Comparison of ENCODE assay signal across 15 cellular contexts in the genomic region with DNA sequence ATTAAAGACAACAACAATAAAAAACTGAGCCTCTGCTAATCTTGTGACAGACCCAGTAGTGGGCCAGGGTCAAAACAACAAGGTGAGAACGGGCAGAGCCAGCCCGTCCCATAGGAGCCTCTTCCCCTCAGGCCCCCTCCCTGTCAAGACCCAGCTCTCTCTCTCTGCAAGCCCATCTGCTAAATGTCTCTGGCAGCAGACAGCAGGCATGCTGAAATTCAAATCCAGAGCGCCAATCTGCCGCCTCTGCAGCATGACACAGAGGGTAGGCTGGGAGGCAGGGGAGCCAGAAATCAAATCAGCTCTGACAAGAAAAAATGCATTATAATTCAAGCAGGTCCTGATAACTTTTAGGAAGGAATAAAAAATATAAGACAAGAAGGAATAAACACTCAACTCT. TPM values are rescaled to one million over a fixed set of nuclear protein-coding genes. Genes with fewer than 3 reads are reported as not detected.
DNase-seq lines count a peak whose midpoint lies in the region; ATAC-seq and TF ChIP-seq lines count a peak whose summit lies in the region.
"Had no signal": no experiment of that assay in that cellular context is flagged by ENCODE, and none has a peak within 500 bp of the region (broad histone marks: within the 10 kb centered on the region; RNA-seq: fewer than 3 reads in every experiment).

No MANE protein-coding gene starts in this region.

- H3K27ac ChIP-seq in OCI-LY3 (ENCODE audit: low read length) (no peak overlapping the region), right cardiac atrium (ENCODE audit: low read length) (no peak overlapping the region), stomach smooth muscle (ENCODE audit: low read length) (peak overlapping the region; percentile 95)

- WGBS in right cardiac atrium: 38% methylated on average over 4 of the region's 4 CpGs

- intact Hi-C loops in right cardiac atrium (cut with DNase I): no loop called here
- intact Hi-C loops in posterior vena cava (cut with DNase I): no loop called here

- ATAC-seq in right cardiac atrium: peak; percentile 53 to 66
- no peak for ATAC-seq in HG02763 (IDR thresholded peaks at IDR 0.05; ENCODE audit: unreplicated experiment)
- ATAC-seq: activated T-cell treated with anti-CD3 and anti-CD28 coated beads, Interleukin-2, amount 50 U/mL, for 4 hours; naive thymus-derived CD8-positive, alpha-beta T cell had no signal

- H4K20me1 ChIP-seq in OCI-LY3 (ENCODE audit: insufficient read depth, low read length): no peaks in the 10 kb centered on the region

- H3K9me3 ChIP-seq in OCI-LY3 (ENCODE audit: insufficient read depth, low read length): no peaks in the 10 kb centered on the region
- no peaks in the 10 kb centered on the region for H3K9me3 ChIP-seq in right cardiac atrium (ENCODE audit: control insufficient read depth, low read length)
- no peaks in the 10 kb centered on the region for H3K9me3 ChIP-seq in stomach smooth muscle (ENCODE audit: control insufficient read depth in 2 of 2, low read length in 2 of 2)

- no peak overlapping the region for H2AFZ ChIP-seq in OCI-LY3 (ENCODE audit: low read depth, low read length)

- DNase-seq in HEK293T (ENCODE audit: extremely low spot score) (peak; percentile 36), right cardiac atrium (peak in 2 of 3 donors; percentile 57 to 64), T-helper 9 cell (no peak), posterior vena cava (ENCODE audit: low spot score) (no peak)
- DNase-seq: activated T-cell treated with anti-CD3 and anti-CD28 coated beads, Interleukin-2, amount 50 U/mL, for 4 hours; CD4-positive, CD25-positive, alpha-beta regulatory T cell; foreskin fibroblast; kidney; MV-4-11; naive thymus-derived CD8-positive, alpha-beta T cell; NK-92 treated with Interleukin-12 subunit alpha and Interleukin-12 subunit beta, amount 100 ng/mL, for 24 hours had no signal

- H3K27me3 ChIP-seq in OCI-LY3 (ENCODE audit: low read depth, low read length) (no peaks in the 10 kb centered on the region), right cardiac atrium (ENCODE audit: control insufficient read depth, insufficient read depth) (no peaks in the 10 kb centered on the region), stomach smooth muscle (ENCODE audit: control insufficient read depth in 1 of 2, insufficient read depth in 2 of 2, low read length in 2 of 2) (no peaks in the 10 kb centered on the region)

- H3K36me3 ChIP-seq in OCI-LY3 (replicated peaks; ENCODE audit: low read depth, low read length) (no peaks in the 10 kb centered on the region), stomach smooth muscle (ENCODE audit: control insufficient read depth in 2 of 2, insufficient read depth in 2 of 2, low read length in 2 of 2) (no peaks in the 10 kb centered on the region)

- CTCF ChIA-PET in HEK293T (lab: Yijun Ruan, JAX): interaction anchor here (2.0 kb wide), 1 partner anchor 10 kb away, joined by 11 read pairs; no protein-coding TSS in a partner anchor

- 0 out of 2 replicates have a peak overlapping the region, but pooled peaks have one; percentile 20 for H3K4me2 ChIP-seq in OCI-LY3 (ENCODE audit: low read length)

- H3K9ac ChIP-seq in OCI-LY3 (ENCODE audit: low read length) (no peak overlapping the region), stomach smooth muscle (ENCODE audit: low read length in 2 of 2) (peak overlapping the region; percentile 7 to 31)

- no peak overlapping the region for H3K4me3 ChIP-seq in OCI-LY3 (ENCODE audit: low read length)
- H3K4me3 ChIP-seq in right cardiac atrium (ENCODE audit: low read length): no peak overlapping the region
- H3K4me3 ChIP-seq in stomach smooth muscle (ENCODE audit: low read length in 2 of 2): no peak overlapping the region

- no peaks in the 10 kb centered on the region for H3K79me2 ChIP-seq in OCI-LY3 (ENCODE audit: low read length)

- H3K4me1 ChIP-seq in OCI-LY3 (ENCODE audit: low read length) (peaks cover 5% of the 10 kb centered on the region; the same call in 1 of the 2 replicates), right cardiac atrium (ENCODE audit: control insufficient read depth, insufficient read depth, low read length) (peaks cover 2% of the 10 kb centered on the region), stomach smooth muscle (ENCODE audit: control insufficient read depth, insufficient read depth, low read length) (peaks cover 63% of the 10 kb centered on the region)

- POLR2A ChIA-PET in HEK293T (lab: Yijun Ruan, JAX): interaction anchor here (0.9 kb wide), 1 partner anchor 9 kb away, joined by 3 read pairs; no protein-coding TSS in a partner anchor

- TF ChIP-seq CTCF in OCI-LY3 (IDR thresholded peaks at IDR 0.05; ENCODE audit: low read depth, low read length): no peak

TF ChIP-seq in HEK293T, 16 proteins besides CTCF, POLR2A, EP300 and RAD21:
- TF ChIP-seq TARDBP (IDR thresholded peaks at IDR 0.05) (no peak), L3MBTL2 (conservative IDR thresholded peaks at IDR 0.05) (peak; percentile 32; the same call in 1 of the 2 replicates), HDGF (IDR thresholded peaks at IDR 0.05; ENCODE audit: borderline replicate concordance) (no peak), SP1 (IDR thresholded peaks at IDR 0.05) (no peak), FOXK2 (IDR thresholded peaks at IDR 0.05) (no peak)
- TF ChIP-seq, protein P1, sequence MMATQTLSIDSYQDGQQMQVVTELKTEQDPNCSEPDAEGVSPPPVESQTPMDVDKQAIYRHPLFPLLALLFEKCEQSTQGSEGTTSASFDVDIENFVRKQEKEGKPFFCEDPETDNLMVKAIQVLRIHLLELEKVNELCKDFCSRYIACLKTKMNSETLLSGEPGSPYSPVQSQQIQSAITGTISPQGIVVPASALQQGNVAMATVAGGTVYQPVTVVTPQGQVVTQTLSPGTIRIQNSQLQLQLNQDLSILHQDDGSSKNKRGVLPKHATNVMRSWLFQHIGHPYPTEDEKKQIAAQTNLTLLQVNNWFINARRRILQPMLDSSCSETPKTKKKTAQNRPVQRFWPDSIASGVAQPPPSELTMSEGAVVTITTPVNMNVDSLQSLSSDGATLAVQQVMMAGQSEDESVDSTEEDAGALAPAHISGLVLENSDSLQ (IDR thresholded peaks at IDR 0.05): peak; percentile 56; the same call in 1 of the 2 replicates

RNA-seq across cellular contexts. Expression of a gene that starts 26.3 kb away (rescaled TPM):
- total RNA-seq in right cardiac atrium (1 to 10 TPM; 3.5 to 4.2 (median 3.8) TPM), posterior vena cava (10 to 100 TPM; 12.0 to 17.2 TPM)
- polyA plus RNA-seq in right cardiac atrium: 0.77 TPM
- total RNA-seq: activated T-cell treated with anti-CD3 and anti-CD28 coated beads, Interleukin-2, amount 50 U/mL, for 4 hours; CD4-positive, CD25-positive, alpha-beta regulatory T cell; SK-MEL-5 had no signal
- polyA plus RNA-seq: CD4-positive, CD25-positive, alpha-beta regulatory T cell had no signal

Comparison
In these comparisons a context has a peak if more than half of its experiments do, and no peak if none do; other contexts are left out.
1. DNase-seq: peak in HEK293T (single experiment) and right cardiac atrium (2 of 3); none in T-helper 9 cell (single experiment) and posterior vena cava (single experiment).